Comparison of ENCODE assay signal across 11 cellular contexts in genomic region chr17:71071837-71072236, GRCh38.
DNase-seq lines count a peak whose midpoint lies in the region; ATAC-seq and TF ChIP-seq lines count a peak whose summit lies in the region.
"Had no signal": no experiment of that assay in that cellular context is flagged by ENCODE, and none has a peak within 500 bp of the region (broad histone marks: within the 10 kb centered on the region; RNA-seq: fewer than 3 reads in every experiment).

No MANE protein-coding gene starts in this region.

- H3K4me3 ChIP-seq in PC-9 (0 out of 2 replicates have a peak overlapping the region, but pooled peaks have one; percentile 15), epithelial cell of esophagus (ENCODE audit: low read length) (no peak overlapping the region), retinal pigment epithelial cell (ENCODE audit: low read length) (no peak overlapping the region)

- H3K9me3 ChIP-seq in PC-9 (ENCODE audit: insufficient read depth, low read depth): no peaks in the 10 kb centered on the region; the same call in 1 of the 2 replicates

- H3K27ac ChIP-seq in PC-9: peak overlapping the region; percentile 74

- BruUV-seq in PC-9 (replicated peaks; lab: Mats Ljungman, UMichigan): no TSS peak

- POLR2A ChIA-PET in PC-9 (lab: Charles Lee; ENCODE audit: unreplicated experiment): interaction anchor here (0.5 to 0.6 kb wide), 2 partner anchors 21 to 1760 kb away, joined by 3 to 5 read pairs; no protein-coding TSS in a partner anchor

- DNase-seq in H4 (ENCODE audit: low spot score) (peak; percentile 99), PC-9 (peak; percentile 78 to 94), epithelial cell of esophagus (ENCODE audit: low read depth) (peak; percentile 95), retinal pigment epithelial cell (ENCODE audit: low read depth) (peak; percentile 87), NCI-H526 treated with DMSO at 0.1 percent for 48 hours (lab: John Stamatoyannopoulos, UW) (no peak)
- DNase-seq in stimulated activated naive CD8-positive, alpha-beta T cell treated with anti-CD3 and anti-CD28 coated beads, Interleukin-15, amount 100 ng/mL, for 72 hours: no peak
- DNase-seq: activated CD8-positive, alpha-beta memory T cell treated with anti-CD3 and anti-CD28 coated beads, Interleukin-2, amount 10 ng/mL, durations not matched to agents 7 days and 5 days; caudate nucleus; NCI-H1417 had no signal

- TF ChIP-seq CTCF in PC-9 (conservative IDR thresholded peaks at IDR 0.05) (no peak), epithelial cell of esophagus (IDR thresholded peaks at IDR 0.05; ENCODE audit: insufficient read depth, low read depth, low read length, missing control alignments) (no peak), retinal pigment epithelial cell (conservative IDR thresholded peaks at IDR 0.05; ENCODE audit: low read depth, low read length) (no peak)

- peak overlapping the region; percentile 62 for H3K4me2 ChIP-seq in PC-9

- peaks cover 6% of the 10 kb centered on the region; the same call in 1 of the 2 replicates for H3F3A ChIP-seq in PC-9 (ENCODE audit: insufficient read depth, low read depth)

- ATAC-seq in GM21723 (IDR thresholded peaks at IDR 0.05; ENCODE audit: unreplicated experiment): no peak
- ATAC-seq in HG03439 (IDR thresholded peaks at IDR 0.05; ENCODE audit: unreplicated experiment): no peak
- no peak for ATAC-seq in stimulated activated naive CD8-positive, alpha-beta T cell treated with anti-CD3 and anti-CD28 coated beads, Interleukin-15, amount 100 ng/mL, for 72 hours
- ATAC-seq: activated CD8-positive, alpha-beta memory T cell treated with anti-CD3 and anti-CD28 coated beads, Interleukin-2, amount 10 ng/mL, durations not matched to agents 7 days and 5 days had no signal

- no peaks in the 10 kb centered on the region for H3K27me3 ChIP-seq in PC-9 (ENCODE audit: insufficient read depth, low read depth)

- no peaks in the 10 kb centered on the region for H3K4me1 Mint-ChIP-seq in stimulated activated naive CD8-positive, alpha-beta T cell treated with anti-CD3 and anti-CD28 coated beads, Interleukin-15, amount 100 ng/mL, for 72 hours
- H3K4me1 Mint-ChIP-seq: activated CD8-positive, alpha-beta memory T cell treated with anti-CD3 and anti-CD28 coated beads, Interleukin-2, amount 10 ng/mL, durations not matched to agents 7 days and 5 days had no signal

- H2AFZ ChIP-seq in PC-9: peak overlapping the region; percentile 78

- H3K27me3 Mint-ChIP-seq in stimulated activated naive CD8-positive, alpha-beta T cell treated with anti-CD3 and anti-CD28 coated beads, Interleukin-15, amount 100 ng/mL, for 72 hours: no peaks in the 10 kb centered on the region
- H3K27me3 Mint-ChIP-seq: activated CD8-positive, alpha-beta memory T cell treated with anti-CD3 and anti-CD28 coated beads, Interleukin-2, amount 10 ng/mL, durations not matched to agents 7 days and 5 days had no signal

- H3K4me3 Mint-ChIP-seq in stimulated activated naive CD8-positive, alpha-beta T cell treated with anti-CD3 and anti-CD28 coated beads, Interleukin-15, amount 100 ng/mL, for 72 hours: no peak overlapping the region
- H3K4me3 Mint-ChIP-seq: activated CD8-positive, alpha-beta memory T cell treated with anti-CD3 and anti-CD28 coated beads, Interleukin-2, amount 10 ng/mL, durations not matched to agents 7 days and 5 days had no signal

- no peaks in the 10 kb centered on the region for H3K9me2 ChIP-seq in PC-9 (ENCODE audit: insufficient read depth)

- H4K20me1 ChIP-seq in PC-9 (ENCODE audit: insufficient read depth): no peaks in the 10 kb centered on the region

- H3K79me2 ChIP-seq in PC-9 (ENCODE audit: low read depth): no peaks in the 10 kb centered on the region

- peaks cover 10% of the 10 kb centered on the region; the same call in 1 of the 2 replicates for H3K4me1 ChIP-seq in PC-9 (replicated peaks; ENCODE audit: insufficient read depth)

- CTCF ChIA-PET in PC-9 (lab: Charles Lee): no interaction called here

- H3K9me3 Mint-ChIP-seq in stimulated activated naive CD8-positive, alpha-beta T cell treated with anti-CD3 and anti-CD28 coated beads, Interleukin-15, amount 100 ng/mL, for 72 hours: peaks cover 0 to 5% of the 10 kb centered on the region in 2 donors

- intact Hi-C loops in PC-9 (cut with micrococcal nuclease; ENCODE audit: unreplicated experiment): no loop called here

- no peaks in the 10 kb centered on the region for H3K36me3 ChIP-seq in PC-9 (ENCODE audit: low read depth)

- no peak overlapping the region for H3K27ac Mint-ChIP-seq in stimulated activated naive CD8-positive, alpha-beta T cell treated with anti-CD3 and anti-CD28 coated beads, Interleukin-15, amount 100 ng/mL, for 72 hours
- H3K27ac Mint-ChIP-seq: activated CD8-positive, alpha-beta memory T cell treated with anti-CD3 and anti-CD28 coated beads, Interleukin-2, amount 10 ng/mL, durations not matched to agents 7 days and 5 days had no signal

Comparison
In these comparisons a context has a peak if more than half of its experiments do, and no peak if none do; other contexts are left out.
1. DNase-seq: peak in H4 (single experiment), PC-9 (2 of 2), epithelial cell of esophagus (single experiment) and retinal pigment epithelial cell (single experiment); none in stimulated activated naive CD8-positive, alpha-beta T cell treated with anti-CD3 and anti-CD28 coated beads, Interleukin-15, amount 100 ng/mL, for 72 hours (0 of 2) and NCI-H526 treated with DMSO at 0.1 percent for 48 hours (single experiment).